ENCODE assay signal across 10 cellular contexts in genomic region chr16:14307623-14308356, GRCh38.
DNase-seq lines count a peak whose midpoint lies in the region; ATAC-seq and TF ChIP-seq lines count a peak whose summit lies in the region.
"Had no signal": no experiment of that assay in that cellular context is flagged by ENCODE, and none has a peak within 500 bp of the region (broad histone marks: within the 10 kb centered on the region; RNA-seq: fewer than 3 reads in every experiment).

No MANE protein-coding gene starts in this region.

- WGBS in GM23248 (ENCODE audit: low coverage in 1 of 2, low lambda C conversion rate in 2 of 2, missing lambda C conversion rate in 2 of 2), 2 experiments: 12% methylated on average over 22 of the region's 22 CpGs
- 10 to 80% methylated on average over 2 to 4 of the region's 22 CpGs for WGBS in gastroesophageal sphincter (ENCODE audit: low coverage in 1 of 2), 2 donors
- WGBS in smooth muscle cell (ENCODE audit: low lambda C conversion rate): 71% methylated on average over 22 of the region's 22 CpGs

- no peaks in the 10 kb centered on the region for H3K36me3 ChIP-seq in GM23248 (ENCODE audit: low read depth)
- no peaks in the 10 kb centered on the region for H3K36me3 ChIP-seq in SU-DHL-6 (ENCODE audit: low read length)
- H3K36me3 ChIP-seq in gastroesophageal sphincter: no peaks in the 10 kb centered on the region
- no peaks in the 10 kb centered on the region for H3K36me3 ChIP-seq in smooth muscle cell (ENCODE audit: low read depth)
- H3K36me3 ChIP-seq in CD8-positive, alpha-beta memory T cell (ENCODE audit: insufficient read depth, low read length): no peaks in the 10 kb centered on the region

- H3K4me1 Mint-ChIP-seq in CD8-positive, alpha-beta memory T cell: peaks cover 17 to 22% (median 19%) of the 10 kb centered on the region in 3 donors

- no peak for TF ChIP-seq POLR2A in gastroesophageal sphincter (IDR thresholded peaks at IDR 0.05)

- peaks cover 67% of the 10 kb centered on the region for H3K4me1 ChIP-seq in GM23248 (ENCODE audit: insufficient read depth)
- H3K4me1 ChIP-seq in gastroesophageal sphincter: peaks cover 0 to 94% (median 49%) of the 10 kb centered on the region in 3 donors
- peaks cover 52% of the 10 kb centered on the region for H3K4me1 ChIP-seq in smooth muscle cell (ENCODE audit: low read depth)
- peaks cover 46% of the 10 kb centered on the region for H3K4me1 ChIP-seq in CD8-positive, alpha-beta memory T cell (ENCODE audit: insufficient read depth, low read length)

- H3F3A ChIP-seq in GM23248 (ENCODE audit: insufficient read depth) (peaks cover 41% of the 10 kb centered on the region), SU-DHL-6 (ENCODE audit: insufficient read depth) (peaks cover 67% of the 10 kb centered on the region), smooth muscle cell (ENCODE audit: low read depth) (no peaks in the 10 kb centered on the region)

- H3K27ac Mint-ChIP-seq in CD8-positive, alpha-beta memory T cell: no peak overlapping the region

- H2AFZ ChIP-seq in GM23248 (peak overlapping the region; percentile 3; the same call in 1 of the 2 replicates), SU-DHL-6 (ENCODE audit: low read depth, low read length, severe bottlenecking) (no peak overlapping the region), smooth muscle cell (ENCODE audit: low read depth) (no peak overlapping the region)

- H3K9me2 ChIP-seq in GM23248 (ENCODE audit: insufficient read depth) (no peaks in the 10 kb centered on the region), SU-DHL-6 (replicated peaks; ENCODE audit: insufficient read depth, low read length) (no peaks in the 10 kb centered on the region)

- in situ Hi-C loops in GM23248 (cut with MboI): no loop called here

- no peaks in the 10 kb centered on the region for H3K36me3 Mint-ChIP-seq in CD8-positive, alpha-beta memory T cell

- ATAC-seq in gastroesophageal sphincter: peak; percentile 17

- H3K79me2 ChIP-seq in GM23248 (ENCODE audit: insufficient read depth): peaks cover 100% of the 10 kb centered on the region
- H3K79me2 ChIP-seq in SU-DHL-6 (ENCODE audit: insufficient read depth, low read length): peaks cover 100% of the 10 kb centered on the region
- peaks cover 83% of the 10 kb centered on the region for H3K79me2 ChIP-seq in smooth muscle cell (ENCODE audit: low read depth)

- no peaks in the 10 kb centered on the region for H3K9me3 ChIP-seq in GM23248 (ENCODE audit: low read depth)
- H3K9me3 ChIP-seq in SU-DHL-6 (ENCODE audit: insufficient read depth, low read length): no peaks in the 10 kb centered on the region
- no peaks in the 10 kb centered on the region for H3K9me3 ChIP-seq in gastroesophageal sphincter
- H3K9me3 ChIP-seq in smooth muscle cell (replicated peaks; ENCODE audit: low read depth): no peaks in the 10 kb centered on the region
- no peaks in the 10 kb centered on the region for H3K9me3 ChIP-seq in CD8-positive, alpha-beta memory T cell (ENCODE audit: low read length)

- H3K9ac ChIP-seq in GM23248: peak overlapping the region; percentile 65
- H3K9ac ChIP-seq in SU-DHL-6 (ENCODE audit: low read length): peak overlapping the region; percentile 97
- H3K9ac ChIP-seq in smooth muscle cell (ENCODE audit: low read depth): no peak overlapping the region

- TF ChIP-seq CTCF in SU-DHL-6 (IDR thresholded peaks at IDR 0.05; ENCODE audit: insufficient read depth, low read length, poor library complexity, severe bottlenecking) (no peak), gastroesophageal sphincter (IDR thresholded peaks at IDR 0.05) (no peak), smooth muscle cell (IDR thresholded peaks at IDR 0.05; ENCODE audit: borderline replicate concordance, insufficient read depth, poor library complexity, severe bottlenecking) (no peak)

- H3K4me3 ChIP-seq in GM23248 (peak overlapping the region; percentile 46), SU-DHL-6 (ENCODE audit: insufficient read depth, low read length, poor library complexity, severe bottlenecking) (peak overlapping the region; percentile 86), gastroesophageal sphincter (peak overlapping the region in 1 of 2 donors; percentile 20), smooth muscle cell (no peak overlapping the region)
- H3K4me3 ChIP-seq in CD8-positive, alpha-beta memory T cell (ENCODE audit: low read length): no peak overlapping the region

- peak overlapping the region; percentile 83 for H3K27ac ChIP-seq in GM23248
- H3K27ac ChIP-seq in SU-DHL-6 (ENCODE audit: low read depth, low read length): peak overlapping the region; percentile 95
- peak overlapping the region in 3 of 4 donors; percentile 82 to 92 (median 91) for H3K27ac ChIP-seq in gastroesophageal sphincter
- H3K27ac ChIP-seq in smooth muscle cell (ENCODE audit: low read depth): peak overlapping the region; percentile 82
- H3K27ac ChIP-seq in CD8-positive, alpha-beta memory T cell (ENCODE audit: low read depth, low read length): no peak overlapping the region

- POLR2A ChIA-PET in CD8-positive, alpha-beta memory T cell (lab: Charles Lee): no interaction called here

- peak overlapping the region; percentile 73 for H3K4me2 ChIP-seq in GM23248 (ENCODE audit: unreplicated experiment)
- peak overlapping the region; percentile 91 for H3K4me2 ChIP-seq in SU-DHL-6 (ENCODE audit: low read depth, low read length, poor library complexity, severe bottlenecking)
- H3K4me2 ChIP-seq in smooth muscle cell: peak overlapping the region; percentile 99

- H3K27me3 ChIP-seq in GM23248 (replicated peaks; ENCODE audit: insufficient read depth): no peaks in the 10 kb centered on the region
- H3K27me3 ChIP-seq in SU-DHL-6 (ENCODE audit: low read length): no peaks in the 10 kb centered on the region
- H3K27me3 ChIP-seq in gastroesophageal sphincter: no peaks in the 10 kb centered on the region
- no peaks in the 10 kb centered on the region for H3K27me3 ChIP-seq in smooth muscle cell (ENCODE audit: low read depth)
- peaks cover 5% of the 10 kb centered on the region for H3K27me3 ChIP-seq in CD8-positive, alpha-beta memory T cell (ENCODE audit: insufficient read depth, low read length, poor library complexity, severe bottlenecking)

- peaks cover 0 to 2% (median 0%) of the 10 kb centered on the region in 5 donors for H3K9me3 Mint-ChIP-seq in CD8-positive, alpha-beta memory T cell
- H3K9me3 Mint-ChIP-seq: nephron had no signal

- CTCF ChIA-PET in CD8-positive, alpha-beta memory T cell (lab: Charles Lee): interaction anchor here (1.8 kb wide), 1 partner anchor 22 kb away, joined by 5 read pairs; no protein-coding TSS in a partner anchor

- peak; percentile 86 for DNase-seq in GM23248
- no peak for DNase-seq in smooth muscle cell (lab: John Stamatoyannopoulos, UW; ENCODE audit: unreplicated experiment)
- DNase-seq in CD8-positive, alpha-beta memory T cell: no peak
- DNase-seq in SIG-M5 treated with dmso at 0.1 percent for 504 hours (lab: John Stamatoyannopoulos, UW; ENCODE audit: unreplicated experiment): no peak
- DNase-seq in DMS153 treated with DMSO at 0.1 percent for 48 hours (lab: John Stamatoyannopoulos, UW; ENCODE audit: unreplicated experiment): no peak
- no peak for DNase-seq in dedifferentiated amniotic fluid mesenchymal stem cell (ENCODE audit: extremely low spot score)
- DNase-seq: activated CD8-positive, alpha-beta memory T cell treated with anti-CD3 and anti-CD28 coated beads, Interleukin-2, amount 50 U/mL, for 48 hours had no signal

- peaks cover 8 to 24% of the 10 kb centered on the region in 2 donors for H3K27me3 Mint-ChIP-seq in CD8-positive, alpha-beta memory T cell

- H4K20me1 ChIP-seq in GM23248 (ENCODE audit: insufficient read depth) (0 out of 2 replicates have a peak, but pooled peaks cover 3% of the 10 kb centered on the region), SU-DHL-6 (ENCODE audit: low read depth, low read length) (no peaks in the 10 kb centered on the region), smooth muscle cell (ENCODE audit: low read depth) (peaks cover 87% of the 10 kb centered on the region)

- H3K4me3 Mint-ChIP-seq in CD8-positive, alpha-beta memory T cell: peak overlapping the region in 1 of 7 donors; percentile 23

- TF ChIP-seq EP300 in gastroesophageal sphincter (IDR thresholded peaks at IDR 0.05): no peak

Comparison
In these comparisons a context has a peak if more than half of its experiments do, and no peak if none do; other contexts are left out.
1. H3K4me3 ChIP-seq: peak in GM23248 (single experiment) and SU-DHL-6 (single experiment); none in smooth muscle cell (single experiment) and CD8-positive, alpha-beta memory T cell (single experiment).
2. Peak in every context shown above with its lines, with median percentiles within 50 percentile points of each other: H3K4me2 ChIP-seq.